Comparison of ENCODE assay signal across 7 cellular contexts in the genomic region with DNA sequence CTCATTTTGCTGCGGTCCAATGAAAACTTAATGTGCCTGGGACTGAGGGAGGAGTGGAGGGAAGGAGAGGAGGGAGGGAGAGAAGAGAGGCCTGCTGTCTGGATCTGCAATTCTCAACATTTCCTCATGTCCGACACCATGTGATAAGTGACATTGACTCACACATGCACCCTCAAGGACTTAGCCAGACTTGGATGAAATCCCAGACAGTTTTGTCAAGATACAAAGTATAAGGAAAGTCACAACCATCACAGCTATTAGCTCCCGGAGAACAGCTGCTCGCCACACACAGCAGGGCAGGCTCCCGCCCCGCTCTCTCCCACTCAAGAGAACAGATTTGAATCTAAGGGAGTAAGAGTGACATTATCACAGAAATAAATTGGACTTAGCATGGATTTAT. TPM values are rescaled to one million over a fixed set of nuclear protein-coding genes. Genes with fewer than 3 reads are reported as not detected.
DNase-seq lines count a peak whose midpoint lies in the region; ATAC-seq and TF ChIP-seq lines count a peak whose summit lies in the region.

No MANE protein-coding gene starts in this region.

- H3K4me1 ChIP-seq in vagina, result peaks cover 28% of the 10 kb centered on the region

- peaks cover 0 to 3% of the 10 kb centered on the region in 2 donors for H3K36me3 ChIP-seq in vagina

- TF ChIP-seq CTCF in coronary artery (IDR thresholded peaks at IDR 0.05), result no peak
- no peak for TF ChIP-seq CTCF in vagina (IDR thresholded peaks at IDR 0.05)

- H3K27ac ChIP-seq in coronary artery, result peak overlapping the region; percentile 82 to 83
- peak overlapping the region; percentile 82 for H3K27ac ChIP-seq in vagina

- intact Hi-C loops in vagina (cut with DNase I), result no loop called here

- no peak for ATAC-seq in GM19324 (IDR thresholded peaks at IDR 0.05; ENCODE audit: low FRiP score, unreplicated experiment)

- TF ChIP-seq POLR2A in vagina (IDR thresholded peaks at IDR 0.05), result no peak

- DNase-seq in NCI-H2107 treated with DMSO at 0.1 percent for 48 hours (lab: John Stamatoyannopoulos, UW; ENCODE audit: unreplicated experiment) (peak; percentile 34), coronary artery (ENCODE audit: low spot score) (no peak), midbrain (lab: John Stamatoyannopoulos, UW) (peak; percentile 23), vagina (ENCODE audit: extremely low spot score in 2 of 2) (no peak), cerebellar cortex (ENCODE audit: low spot score) (no peak)
- DNase-seq in stimulated activated naive CD4-positive, alpha-beta T cell (lab: John Stamatoyannopoulos, UW), result no peak

- H3K27me3 ChIP-seq in vagina, result no peaks in the 10 kb centered on the region

- H3K4me3 ChIP-seq in coronary artery (peak overlapping the region; percentile 8), vagina (no peak overlapping the region)

- no peaks in the 10 kb centered on the region for H3K9me3 ChIP-seq in vagina

RNA-seq across cellular contexts. Expression of a gene that starts 5.5 kb away (rescaled TPM):
- 14.7 TPM for total RNA-seq in vagina

RNA-seq across cellular contexts. Expression of a gene that starts 32.6 kb away (rescaled TPM):
- 258 TPM for total RNA-seq in vagina

RNA-seq across cellular contexts. Expression of a gene that starts 55.4 kb away (rescaled TPM):
- 9.3 TPM for total RNA-seq in vagina

Comparison
In these comparisons a context has a peak if more than half of its experiments do, and no peak if none do; other contexts are left out.
1. DNase-seq: peak in NCI-H2107 treated with DMSO at 0.1 percent for 48 hours (single experiment) and midbrain (single experiment); none in coronary artery (single experiment), vagina (0 of 2), stimulated activated naive CD4-positive, alpha-beta T cell (0 of 6) and cerebellar cortex (single experiment).